ENCODE assay signal across 1 cellular context in genomic region chr5:112125910-112126309, GRCh38.
TF ChIP-seq lines count a peak whose summit lies in the region.

No MANE protein-coding gene starts in this region.

TF ChIP-seq in GM23338, 12 proteins besides CTCF, POLR2A, EP300 and RAD21:
- TF ChIP-seq ZNF462 (CRISPR knock-in tag; IDR thresholded peaks at IDR 0.05) (no peak), EZH2phosphoT487 (IDR thresholded peaks at IDR 0.05; ENCODE audit: unreplicated experiment) (no peak), CREB1 (CRISPR knock-in tag; IDR thresholded peaks at IDR 0.05; ENCODE audit: low read depth) (no peak), REST (IDR thresholded peaks at IDR 0.05; ENCODE audit: unreplicated experiment) (no peak), ZNF114 (CRISPR knock-in tag; IDR thresholded peaks at IDR 0.05) (no peak), NANOG (IDR thresholded peaks at IDR 0.05; ENCODE audit: borderline replicate concordance) (no peak), EZH2 (IDR thresholded peaks at IDR 0.05; ENCODE audit: low read depth, unreplicated experiment) (no peak), ZNF331 (CRISPR knock-in tag; IDR thresholded peaks at IDR 0.05; ENCODE audit: low read depth) (no peak), JUNB (IDR thresholded peaks at IDR 0.05; ENCODE audit: unreplicated experiment) (no peak), STAT1 (IDR thresholded peaks at IDR 0.05; ENCODE audit: unreplicated experiment) (no peak), ETS1 (IDR thresholded peaks at IDR 0.05) (no peak), POLR2AphosphoS5 (IDR thresholded peaks at IDR 0.05; ENCODE audit: low read depth) (no peak)
